1 cellular context compared by ENCODE assay signal in genomic region chr11:2379471-2380174, GRCh38.
TF ChIP-seq lines count a peak whose summit lies in the region.

No MANE protein-coding gene starts in this region.

TF ChIP-seq in IMR-90, 13 proteins besides CTCF, POLR2A, EP300 and RAD21 (continued from another document):
- no peak for TF ChIP-seq USF2 (IDR thresholded peaks at IDR 0.05; ENCODE audit: low read depth, low read length)
TF ChIP-seq in IMR-90: peak in this region for 0.
